7 cellular contexts compared by ENCODE assay signal in the genomic region with DNA sequence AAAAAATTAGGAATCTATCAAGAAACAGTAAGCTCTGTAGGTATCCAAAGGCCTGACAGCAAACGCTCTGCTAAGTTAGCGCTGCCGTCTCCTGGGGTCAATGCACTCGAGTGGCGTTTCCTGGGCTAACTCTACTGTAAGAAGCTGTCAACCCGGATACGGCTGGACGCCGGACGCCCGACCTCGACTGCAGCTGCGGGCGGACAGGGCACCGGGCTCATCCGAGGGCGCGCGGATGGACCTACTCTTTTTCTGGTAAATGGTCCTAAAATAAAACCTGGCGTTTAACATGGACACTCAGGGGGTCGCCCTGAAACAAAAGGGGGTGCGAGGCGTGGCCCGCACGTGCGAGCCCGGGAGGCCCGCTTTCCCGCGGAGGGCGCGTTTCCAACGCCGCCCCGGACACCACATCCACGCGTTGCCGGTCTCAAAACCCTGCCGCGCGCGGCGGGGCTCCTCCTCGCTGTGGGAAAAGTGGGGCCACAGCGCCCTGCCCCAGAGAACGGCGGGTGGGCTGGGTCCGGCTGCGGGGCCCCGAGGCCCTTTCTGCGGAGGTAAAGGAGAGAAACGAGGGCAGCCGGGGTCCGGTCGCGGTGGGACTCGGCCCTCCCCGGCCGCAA. TPM values are rescaled to one million over a fixed set of nuclear protein-coding genes. Genes with fewer than 3 reads are reported as not detected.
DNase-seq lines count a peak whose midpoint lies in the region; ATAC-seq and TF ChIP-seq lines count a peak whose summit lies in the region.

No MANE protein-coding gene starts in this region.

- WGBS in esophagus, 2 donors, result 0 to 1% methylated on average over 56 to 59 of the region's 59 CpGs
- 0% methylated on average over 23 to 30 of the region's 59 CpGs for WGBS in thyroid gland, 2 donors

- POLR2A ChIA-PET in activated CD8-positive, alpha-beta T cell treated with anti-CD3 and anti-CD28 coated beads, Interleukin-2, amount 10 ng/mL, durations not matched to agents 7 days and 5 days (lab: Charles Lee), result interaction anchor here (0.6 to 4.8 kb wide), 11 partner anchors 8 to 259 kb away, joined by 3 to 33 read pairs (median 7); partner anchors contain the start of genes ACAT2, SOD2 and WTAP

- no peaks in the 10 kb centered on the region for H3K27me3 ChIP-seq in HUES6 (ENCODE audit: control insufficient read depth, insufficient read depth, low read length)
- no peaks in the 10 kb centered on the region for H3K27me3 ChIP-seq in esophagus (ENCODE audit: control insufficient read depth in 1 of 2, insufficient read depth in 2 of 2, low read length in 2 of 2)
- H3K27me3 ChIP-seq in thyroid gland, result no peaks in the 10 kb centered on the region

- peak overlapping the region; percentile 89 for H3K27ac Mint-ChIP-seq in activated CD8-positive, alpha-beta T cell treated with anti-CD3 and anti-CD28 coated beads, Interleukin-2, amount 10 ng/mL, durations not matched to agents 7 days and 5 days
- H3K27ac Mint-ChIP-seq in naive B cell, result peak overlapping the region in 4 of 6 donors; percentile 77 to 95 (median 89)

- H3K27me3 Mint-ChIP-seq in activated CD8-positive, alpha-beta T cell treated with anti-CD3 and anti-CD28 coated beads, Interleukin-2, amount 10 ng/mL, durations not matched to agents 7 days and 5 days (ENCODE audit: low read depth), result no peaks in the 10 kb centered on the region
- H3K27me3 Mint-ChIP-seq in naive B cell, result no peaks in the 10 kb centered on the region

- H3K27ac ChIP-seq in HUES6 (ENCODE audit: low read depth, low read length) (peak overlapping the region; percentile 69; the same call in 1 of the 2 replicates), esophagus (ENCODE audit: low read depth in 2 of 2, low read length in 1 of 2) (peak overlapping the region; percentile 85 to 94), thyroid gland (peak overlapping the region; percentile 52 to 99 (median 99))

- peak; percentile 49 for DNase-seq in activated CD8-positive, alpha-beta T cell treated with anti-CD3 and anti-CD28 coated beads, Interleukin-2, amount 10 ng/mL, durations not matched to agents 7 days and 5 days
- DNase-seq in naive B cell (peak; percentile 7), thyroid gland (peak; percentile 55 to 56)

- intact Hi-C loops in thyroid gland (cut with DNase I), result loop anchor here (5.0 to 10.0 kb wide), 2 partner anchors 64 to 97 kb away; partner anchors contain the start of genes SOD2 and WTAP

- TF ChIP-seq POLR2A in thyroid gland (IDR thresholded peaks at IDR 0.05), result no peak

- H3K4me3 Mint-ChIP-seq in activated CD8-positive, alpha-beta T cell treated with anti-CD3 and anti-CD28 coated beads, Interleukin-2, amount 10 ng/mL, durations not matched to agents 7 days and 5 days, result peak overlapping the region; percentile 93
- H3K4me3 Mint-ChIP-seq in naive B cell, result peak overlapping the region; percentile 94 to 100 (median 98)

- H3K4me3 ChIP-seq in HUES6 (ENCODE audit: low read depth, low read length), result peak overlapping the region; percentile 94
- peak overlapping the region; percentile 87 for H3K4me3 ChIP-seq in esophagus (ENCODE audit: low read depth in 1 of 2, low read length in 2 of 2)
- H3K4me3 ChIP-seq in thyroid gland (replicated peaks in 1 of 3), result peak overlapping the region; percentile 64 to 81 (median 77)

- H3K36me3 ChIP-seq in HUES6 (ENCODE audit: control insufficient read depth, insufficient read depth, low read length) (peaks cover 64% of the 10 kb centered on the region), esophagus (ENCODE audit: control insufficient read depth in 2 of 2, insufficient read depth in 2 of 2, low read length in 1 of 2) (peaks cover 4% of the 10 kb centered on the region in 2 donors), thyroid gland (peaks cover 29 to 39% of the 10 kb centered on the region in 2 donors)

- H3K4me1 ChIP-seq in HUES6 (ENCODE audit: control insufficient read depth, insufficient read depth, low read length) (peaks cover 24% of the 10 kb centered on the region), esophagus (ENCODE audit: control insufficient read depth in 2 of 2, insufficient read depth in 2 of 2, low read length in 1 of 2) (no peaks in the 10 kb centered on the region), thyroid gland (peaks cover 24 to 27% of the 10 kb centered on the region in 2 donors)

- peaks cover 56% of the 10 kb centered on the region for H3K4me1 Mint-ChIP-seq in activated CD8-positive, alpha-beta T cell treated with anti-CD3 and anti-CD28 coated beads, Interleukin-2, amount 10 ng/mL, durations not matched to agents 7 days and 5 days (ENCODE audit: low read depth)
- H3K4me1 Mint-ChIP-seq in naive B cell, result peaks cover 22 to 46% (median 43%) of the 10 kb centered on the region in 3 donors

- no peaks in the 10 kb centered on the region for H3K9me3 ChIP-seq in HUES6 (ENCODE audit: control insufficient read depth, insufficient read depth, low read depth, low read length)
- H3K9me3 ChIP-seq in esophagus (ENCODE audit: control insufficient read depth in 2 of 2, insufficient read depth in 1 of 2, low read depth in 1 of 2, low read length in 1 of 2), result no peaks in the 10 kb centered on the region
- H3K9me3 ChIP-seq in thyroid gland, result no peaks in the 10 kb centered on the region

- ATAC-seq in GM18867 (IDR thresholded peaks at IDR 0.05; ENCODE audit: unreplicated experiment) (peak; percentile 0), naive B cell (ENCODE audit: low read depth in 2 of 2) (no peak), HG03520 (IDR thresholded peaks at IDR 0.05; ENCODE audit: unreplicated experiment) (no peak)
- peak; percentile 1 for ATAC-seq in activated CD8-positive, alpha-beta T cell treated with anti-CD3 and anti-CD28 coated beads, Interleukin-2, amount 10 ng/mL, durations not matched to agents 7 days and 5 days

- H3K9me3 Mint-ChIP-seq in activated CD8-positive, alpha-beta T cell treated with anti-CD3 and anti-CD28 coated beads, Interleukin-2, amount 10 ng/mL, durations not matched to agents 7 days and 5 days (ENCODE audit: insufficient read depth), result no peaks in the 10 kb centered on the region
- H3K9me3 Mint-ChIP-seq in naive B cell, result no peaks in the 10 kb centered on the region

- H3K9ac ChIP-seq in HUES6 (ENCODE audit: low read length), result peak overlapping the region; percentile 90

- peaks cover 75% of the 10 kb centered on the region for H3K36me3 Mint-ChIP-seq in activated CD8-positive, alpha-beta T cell treated with anti-CD3 and anti-CD28 coated beads, Interleukin-2, amount 10 ng/mL, durations not matched to agents 7 days and 5 days (ENCODE audit: low read depth)
- peaks cover 0 to 5% of the 10 kb centered on the region in 2 donors for H3K36me3 Mint-ChIP-seq in naive B cell

- CTCF ChIA-PET in activated CD8-positive, alpha-beta T cell treated with anti-CD3 and anti-CD28 coated beads, Interleukin-2, amount 10 ng/mL, durations not matched to agents 7 days and 5 days (lab: Charles Lee), result interaction anchor here (0.6 to 1.1 kb wide), 5 partner anchors 66 to 228 kb away, joined by 3 read pairs; no protein-coding TSS in a partner anchor

- TF ChIP-seq CTCF in thyroid gland (IDR thresholded peaks at IDR 0.05), result no peak

RNA-seq across cellular contexts. Expression of gene TCP1, which starts 0.5 kb away (rescaled TPM):
- total RNA-seq in activated CD8-positive, alpha-beta T cell treated with anti-CD3 and anti-CD28 coated beads, Interleukin-2, amount 10 ng/mL, durations not matched to agents 7 days and 5 days, result 100 to 1,000 TPM; 263 to 277 TPM
- polyA plus RNA-seq in esophagus (10 to 100 TPM; 71.3 to 93.6 TPM), naive B cell (ENCODE audit: low read depth in 6 of 6) (10 to 100 TPM; 69.6 to 86.2 (median 73.3) TPM)
- total RNA-seq in thyroid gland, result 100 to 1,000 TPM in 3 of 4 donors, 10 to 100 TPM in 1; 93.4 to 139 (median 124) TPM

RNA-seq across cellular contexts. Expression of gene MRPL18, which starts 1.4 kb away (rescaled TPM):
- 10 to 100 TPM; 85.4 to 91.3 TPM for total RNA-seq in activated CD8-positive, alpha-beta T cell treated with anti-CD3 and anti-CD28 coated beads, Interleukin-2, amount 10 ng/mL, durations not matched to agents 7 days and 5 days
- polyA plus RNA-seq in esophagus (100 to 1,000 TPM in 1 of 2 donors, 10 to 100 TPM in 1; 64.0 to 117 TPM), naive B cell (ENCODE audit: low read depth in 6 of 6) (100 to 1,000 TPM in 2 of 6 donors, 10 to 100 TPM in 4; 51.6 to 124 (median 86.4) TPM)
- 10 to 100 TPM; 48.3 to 85.7 (median 54.2) TPM for total RNA-seq in thyroid gland

RNA-seq across cellular contexts. Expression of gene PNLDC1, which starts 11.2 kb away (rescaled TPM):
- total RNA-seq in activated CD8-positive, alpha-beta T cell treated with anti-CD3 and anti-CD28 coated beads, Interleukin-2, amount 10 ng/mL, durations not matched to agents 7 days and 5 days, result under 1 TPM; 0.57 to 0.79 TPM
- polyA plus RNA-seq in esophagus (under 1 TPM; 0.02 to 0.20 TPM), naive B cell (ENCODE audit: low read depth in 6 of 6) (not detected)
- total RNA-seq in thyroid gland, result 1 to 10 TPM in 1 of 4 donors, not detected in 3; 2.0 TPM

RNA-seq across cellular contexts. Expression of gene ACAT2, which starts 27.0 kb away (rescaled TPM):
- 10 to 100 TPM; 84.4 to 89.2 TPM for total RNA-seq in activated CD8-positive, alpha-beta T cell treated with anti-CD3 and anti-CD28 coated beads, Interleukin-2, amount 10 ng/mL, durations not matched to agents 7 days and 5 days
- polyA plus RNA-seq in esophagus (10 to 100 TPM; 59.7 to 73.5 TPM), naive B cell (ENCODE audit: low read depth in 6 of 6) (10 to 100 TPM; 20.8 to 39.8 (median 27.8) TPM)
- 10 to 100 TPM in 1 of 4 donors, 1 to 10 TPM in 3; 5.6 to 10.4 (median 7.0) TPM for total RNA-seq in thyroid gland

Comparison
In these comparisons a context has a peak if more than half of its experiments do, and no peak if none do; other contexts are left out.
1. ATAC-seq: peak in GM18867 (single experiment) and activated CD8-positive, alpha-beta T cell treated with anti-CD3 and anti-CD28 coated beads, Interleukin-2, amount 10 ng/mL, durations not matched to agents 7 days and 5 days (single experiment); none in naive B cell (0 of 2) and HG03520 (single experiment).
2. Peak in every context shown above with its lines, with median percentiles within 50 percentile points of each other: H3K27ac ChIP-seq, H3K4me3 ChIP-seq and DNase-seq.